8 cellular contexts compared by ENCODE assay signal in genomic region chr9:21096172-21096900, GRCh38. TPM values are rescaled to one million over a fixed set of nuclear protein-coding genes. Genes with fewer than 3 reads are reported as not detected.
DNase-seq lines count a peak whose midpoint lies in the region; ATAC-seq and TF ChIP-seq lines count a peak whose summit lies in the region.

No MANE protein-coding gene starts in this region.

- WGBS in stomach, 5 donors, result 34 to 61% (median 49%) methylated on average over 6 of the region's 6 CpGs

- H3K9me3 ChIP-seq in stomach, result no peaks in the 10 kb centered on the region

- peak; percentile 86 for ATAC-seq in HG02642 (IDR thresholded peaks at IDR 0.05; ENCODE audit: poor library complexity, unreplicated experiment)

- DNase-seq in NCI-H748 (lab: John Stamatoyannopoulos, UW; ENCODE audit: unreplicated experiment) (peak; percentile 13), NCI-H748 treated with DMSO at 0.1 percent for 48 hours (lab: John Stamatoyannopoulos, UW) (no peak), NCI-H226 (peak; percentile 57), astrocyte of the cerebellum (ENCODE audit: low read depth) (peak; percentile 1), kidney tubule cell (ENCODE audit: low spot score) (peak; percentile 69), stomach (no peak), NCI-H345 (lab: John Stamatoyannopoulos, UW) (no peak)

- H3K4me1 ChIP-seq in stomach, result peaks cover 4 to 18% (median 13%) of the 10 kb centered on the region in 4 donors

- intact Hi-C loops in stomach (cut with DNase I; ENCODE audit: low total_unique reads), result no loop called here

- in situ Hi-C loops in astrocyte of the cerebellum (cut with HindIII; ENCODE audit: low sequenced_read_pairs), result no loop called here

- H3K27ac ChIP-seq in stomach, result peak overlapping the region in 4 of 5 donors; percentile 34 to 71 (median 50)

- H3K4me3 ChIP-seq in astrocyte of the cerebellum (ENCODE audit: low read depth, low read length), result no peak overlapping the region
- peak overlapping the region; percentile 15 to 29 (median 22) for H3K4me3 ChIP-seq in stomach

- no peaks in the 10 kb centered on the region for H3K27me3 ChIP-seq in stomach

- no peaks in the 10 kb centered on the region for H3K36me3 ChIP-seq in stomach

- TF ChIP-seq POLR2A in stomach (IDR thresholded peaks at IDR 0.05), result no peak

- no peak for TF ChIP-seq EP300 in stomach (IDR thresholded peaks at IDR 0.05)

- TF ChIP-seq CTCF in astrocyte of the cerebellum (IDR thresholded peaks at IDR 0.05; ENCODE audit: low read depth, low read length, missing control alignments) (no peak), stomach (IDR thresholded peaks at IDR 0.05) (no peak)

RNA-seq across cellular contexts. Expression of gene IFNB1, which starts 18.6 kb away (rescaled TPM):
- not detected for total RNA-seq in stomach
- not detected for polyA plus RNA-seq in stomach

RNA-seq across cellular contexts. Expression of gene IFNW1, which starts 45.3 kb away (rescaled TPM):
- not detected for total RNA-seq in stomach
- not detected for polyA plus RNA-seq in stomach

Comparison
In these comparisons a context has a peak if more than half of its experiments do, and no peak if none do; other contexts are left out.
1. DNase-seq: peak in NCI-H748 (single experiment), NCI-H226 (single experiment), astrocyte of the cerebellum (single experiment) and kidney tubule cell (single experiment); none in NCI-H748 treated with DMSO at 0.1 percent for 48 hours (single experiment), stomach (single experiment) and NCI-H345 (single experiment).